In the genomic region with DNA sequence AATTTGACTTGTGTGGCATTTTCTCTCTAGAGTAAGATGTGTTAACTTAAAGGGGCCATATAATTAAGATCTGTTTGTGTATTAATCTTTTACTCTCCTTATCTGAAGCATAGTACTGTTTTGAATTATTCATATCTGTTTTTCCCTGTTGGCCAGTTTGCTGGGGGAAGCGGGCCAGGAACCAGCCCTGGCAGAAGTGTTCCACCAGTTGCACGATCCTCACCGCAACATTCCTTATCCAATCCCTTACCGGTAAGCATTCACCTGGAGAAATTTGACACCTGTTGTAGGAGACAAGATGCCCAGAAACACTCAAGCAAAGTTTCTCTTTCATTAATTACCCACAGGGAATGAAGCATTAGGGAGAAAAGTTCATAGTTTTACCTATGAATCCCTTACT, we compare ENCODE assay signal across 5 cellular contexts.
A peak's percentile ranks its signal among the peaks of the same experiment; 100 is the strongest.
DNase-seq lines count a peak whose midpoint lies in the region; ATAC-seq and TF ChIP-seq lines count a peak whose summit lies in the region.
"Not testable (repeated sequence)": the region's sequence is repeated elsewhere in the genome, so short reads cannot be mapped to it uniquely, and the experiment has no call there.

No MANE protein-coding gene starts in this region.

- not testable (repeated sequence) for H3K27ac ChIP-seq in GM23338 (ENCODE audit: low read depth); foreskin keratinocyte; lung (ENCODE audit: low read depth in 1 of 2, low read length in 1 of 2); stomach

- H3K36me3 Mint-ChIP-seq in GM23338 (ENCODE audit: low read depth): peaks cover 33% of the 10 kb centered on the region
- peaks cover 23% of the 10 kb centered on the region for H3K36me3 Mint-ChIP-seq in WTC11

- not testable (repeated sequence) for H3K9me3 ChIP-seq in lung (ENCODE audit: control insufficient read depth in 2 of 2, insufficient read depth in 1 of 2, low read length in 1 of 2); stomach

- not testable (repeated sequence) for H3K79me2 ChIP-seq in GM23338 (replicated peaks; ENCODE audit: insufficient read depth)

- not testable (repeated sequence) for H3K4me2 ChIP-seq in GM23338

- H3K9me3 Mint-ChIP-seq in GM23338: peaks cover 16% of the 10 kb centered on the region
- not testable (repeated sequence) for H3K9me3 Mint-ChIP-seq in WTC11

- TF ChIP-seq EP300 in stomach (IDR thresholded peaks at IDR 0.05): not testable (repeated sequence)

- not testable (repeated sequence) for H4K20me1 ChIP-seq in GM23338 (replicated peaks; ENCODE audit: insufficient read depth)

- 72 to 82% methylated on average over 4 of the region's 4 CpGs for WGBS in lung, 2 donors
- 21 to 63% (median 38%) methylated on average over 3 to 4 of the region's 4 CpGs for WGBS in stomach, 5 donors

- not testable (repeated sequence) for H3K27me3 ChIP-seq in GM23338 (ENCODE audit: insufficient read depth); foreskin keratinocyte; lung (ENCODE audit: control insufficient read depth, insufficient read depth); stomach

- not testable (repeated sequence) for H3K27me3 Mint-ChIP-seq in GM23338 (ENCODE audit: insufficient read depth, low read depth, poor library complexity); WTC11 (ENCODE audit: low read depth)

- not testable (repeated sequence) for H3K36me3 ChIP-seq in GM23338 (ENCODE audit: insufficient read depth); lung (ENCODE audit: control insufficient read depth in 2 of 2, insufficient read depth in 2 of 2, low read length in 2 of 2)
- H3K36me3 ChIP-seq in stomach: peaks cover 8 to 53% (median 36%) of the 10 kb centered on the region in 4 donors

- DNase-seq in GM23338 (ENCODE audit: low spot score); WTC11 (ENCODE audit: low spot score); foreskin keratinocyte; lung (ENCODE audit: low spot score): not testable (repeated sequence)
- DNase-seq in stomach: peak; percentile 55

- intact Hi-C loops in stomach (cut with DNase I; ENCODE audit: low total_unique reads): not testable (repeated sequence)

- not testable (repeated sequence) for H3K27ac Mint-ChIP-seq in GM23338, WTC11

- not testable (repeated sequence) for H3K9me2 ChIP-seq in GM23338 (ENCODE audit: insufficient read depth)

- not testable (repeated sequence) for H2AFZ ChIP-seq in GM23338

- H3F3A ChIP-seq in GM23338 (replicated peaks; ENCODE audit: low read depth): not testable (repeated sequence)

- TF ChIP-seq POLR2A in stomach (IDR thresholded peaks at IDR 0.05): not testable (repeated sequence)

- not testable (repeated sequence) for H3K4me1 Mint-ChIP-seq in GM23338, WTC11

- POLR2A ChIA-PET in WTC11 (lab: Charles Lee): not testable (repeated sequence)

- CTCF ChIA-PET in WTC11 (lab: Charles Lee): not testable (repeated sequence)

- H3K4me1 ChIP-seq in GM23338 (ENCODE audit: insufficient read depth); foreskin keratinocyte; lung (ENCODE audit: control insufficient read depth in 2 of 2, insufficient read depth in 2 of 2, low read length in 2 of 2); stomach: not testable (repeated sequence)

- ATAC-seq in GM23338: peak; percentile 51
- peak; percentile 38; the same call in 1 of the 2 replicates for ATAC-seq in WTC11
- ATAC-seq in foreskin keratinocyte: peak; percentile 20
- peak; percentile 62 for ATAC-seq in lung (ENCODE audit: insufficient read depth, low FRiP score)

- H3K4me3 Mint-ChIP-seq in GM23338, WTC11: not testable (repeated sequence)

- TF ChIP-seq CTCF in GM23338 (conservative IDR thresholded peaks at IDR 0.05; ENCODE audit: low read depth in 2 of 2); WTC11 (IDR thresholded peaks at IDR 0.05); foreskin keratinocyte (conservative IDR thresholded peaks at IDR 0.05); lung (IDR thresholded peaks at IDR 0.05; ENCODE audit: control extremely low read depth, extremely low read depth); stomach (IDR thresholded peaks at IDR 0.05): not testable (repeated sequence)

- H3K4me3 ChIP-seq in GM23338, lung, stomach: not testable (repeated sequence)
